1 cellular context compared by ENCODE assay signal in genomic region chr13:98875146-98875729, GRCh38.
TF ChIP-seq lines count a peak whose summit lies in the region.

No MANE protein-coding gene starts in this region.

TF ChIP-seq in SK-N-SH, 30 proteins besides CTCF, POLR2A, EP300 and RAD21 (continued from another document):
- no peak for TF ChIP-seq REST (IDR thresholded peaks at IDR 0.05; ENCODE audit: low read depth, low read length)
- TF ChIP-seq MXI1 (IDR thresholded peaks at IDR 0.05; ENCODE audit: low read depth, low read length): no peak
- TF ChIP-seq IRF3 (IDR thresholded peaks at IDR 0.05; ENCODE audit: low read depth, low read length): no peak
